Comparison of ENCODE assay signal across 1 cellular context in genomic region chr19:33175156-33175782, GRCh38.
TF ChIP-seq lines count a peak whose summit lies in the region.

No MANE protein-coding gene starts in this region.

TF ChIP-seq in GM12878, 131 proteins besides CTCF, POLR2A, EP300 and RAD21:
- TF ChIP-seq, protein P1, sequence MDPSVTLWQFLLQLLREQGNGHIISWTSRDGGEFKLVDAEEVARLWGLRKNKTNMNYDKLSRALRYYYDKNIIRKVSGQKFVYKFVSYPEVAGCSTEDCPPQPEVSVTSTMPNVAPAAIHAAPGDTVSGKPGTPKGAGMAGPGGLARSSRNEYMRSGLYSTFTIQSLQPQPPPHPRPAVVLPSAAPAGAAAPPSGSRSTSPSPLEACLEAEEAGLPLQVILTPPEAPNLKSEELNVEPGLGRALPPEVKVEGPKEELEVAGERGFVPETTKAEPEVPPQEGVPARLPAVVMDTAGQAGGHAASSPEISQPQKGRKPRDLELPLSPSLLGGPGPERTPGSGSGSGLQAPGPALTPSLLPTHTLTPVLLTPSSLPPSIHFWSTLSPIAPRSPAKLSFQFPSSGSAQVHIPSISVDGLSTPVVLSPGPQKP (IDR thresholded peaks at IDR 0.05; ENCODE audit: low read depth, low read length), result no peak
- TF ChIP-seq ATF7 (IDR thresholded peaks at IDR 0.05; ENCODE audit: low read depth) (no peak), MXI1 (IDR thresholded peaks at IDR 0.05; ENCODE audit: low read depth, low read length) (no peak), CHD1 (IDR thresholded peaks at IDR 0.05; ENCODE audit: low read depth, low read length) (no peak), NR2C1 (IDR thresholded peaks at IDR 0.05) (no peak), SPI1 (IDR thresholded peaks at IDR 0.05; ENCODE audit: borderline replicate concordance, insufficient read depth, low read depth, low read length) (no peak), ZBTB40 (IDR thresholded peaks at IDR 0.05; ENCODE audit: borderline replicate concordance) (no peak), PML (IDR thresholded peaks at IDR 0.05; ENCODE audit: low read length) (no peak), TAF1 (IDR thresholded peaks at IDR 0.05; ENCODE audit: borderline replicate concordance, low read depth, low read length) (no peak), HCFC1 (IDR thresholded peaks at IDR 0.05; ENCODE audit: low read length) (no peak), CHD2 (IDR thresholded peaks at IDR 0.05; ENCODE audit: borderline replicate concordance, low read depth, low read length) (no peak), MTA2 (IDR thresholded peaks at IDR 0.05; ENCODE audit: low read depth) (no peak), SREBF1 (IDR thresholded peaks at IDR 0.05; ENCODE audit: low read length) (no peak), YY1 (IDR thresholded peaks at IDR 0.05; ENCODE audit: low read depth, low read length) (no peak), GATAD2B (conservative IDR thresholded peaks at IDR 0.05; ENCODE audit: low read depth) (no peak), MAX (IDR thresholded peaks at IDR 0.05; ENCODE audit: low read depth, low read length) (no peak), SIN3A (IDR thresholded peaks at IDR 0.05; ENCODE audit: low read depth, low read length) (no peak)
- TF ChIP-seq, protein P2, sequence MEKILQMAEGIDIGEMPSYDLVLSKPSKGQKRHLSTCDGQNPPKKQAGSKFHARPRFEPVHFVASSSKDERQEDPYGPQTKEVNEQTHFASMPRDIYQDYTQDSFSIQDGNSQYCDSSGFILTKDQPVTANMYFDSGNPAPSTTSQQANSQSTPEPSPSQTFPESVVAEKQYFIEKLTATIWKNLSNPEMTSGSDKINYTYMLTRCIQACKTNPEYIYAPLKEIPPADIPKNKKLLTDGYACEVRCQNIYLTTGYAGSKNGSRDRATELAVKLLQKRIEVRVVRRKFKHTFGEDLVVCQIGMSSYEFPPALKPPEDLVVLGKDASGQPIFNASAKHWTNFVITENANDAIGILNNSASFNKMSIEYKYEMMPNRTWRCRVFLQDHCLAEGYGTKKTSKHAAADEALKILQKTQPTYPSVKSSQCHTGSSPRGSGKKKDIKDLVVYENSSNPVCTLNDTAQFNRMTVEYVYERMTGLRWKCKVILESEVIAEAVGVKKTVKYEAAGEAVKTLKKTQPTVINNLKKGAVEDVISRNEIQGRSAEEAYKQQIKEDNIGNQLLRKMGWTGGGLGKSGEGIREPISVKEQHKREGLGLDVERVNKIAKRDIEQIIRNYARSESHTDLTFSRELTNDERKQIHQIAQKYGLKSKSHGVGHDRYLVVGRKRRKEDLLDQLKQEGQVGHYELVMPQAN (conservative IDR thresholded peaks at IDR 0.05), result no peak
- TF ChIP-seq, protein P3, sequence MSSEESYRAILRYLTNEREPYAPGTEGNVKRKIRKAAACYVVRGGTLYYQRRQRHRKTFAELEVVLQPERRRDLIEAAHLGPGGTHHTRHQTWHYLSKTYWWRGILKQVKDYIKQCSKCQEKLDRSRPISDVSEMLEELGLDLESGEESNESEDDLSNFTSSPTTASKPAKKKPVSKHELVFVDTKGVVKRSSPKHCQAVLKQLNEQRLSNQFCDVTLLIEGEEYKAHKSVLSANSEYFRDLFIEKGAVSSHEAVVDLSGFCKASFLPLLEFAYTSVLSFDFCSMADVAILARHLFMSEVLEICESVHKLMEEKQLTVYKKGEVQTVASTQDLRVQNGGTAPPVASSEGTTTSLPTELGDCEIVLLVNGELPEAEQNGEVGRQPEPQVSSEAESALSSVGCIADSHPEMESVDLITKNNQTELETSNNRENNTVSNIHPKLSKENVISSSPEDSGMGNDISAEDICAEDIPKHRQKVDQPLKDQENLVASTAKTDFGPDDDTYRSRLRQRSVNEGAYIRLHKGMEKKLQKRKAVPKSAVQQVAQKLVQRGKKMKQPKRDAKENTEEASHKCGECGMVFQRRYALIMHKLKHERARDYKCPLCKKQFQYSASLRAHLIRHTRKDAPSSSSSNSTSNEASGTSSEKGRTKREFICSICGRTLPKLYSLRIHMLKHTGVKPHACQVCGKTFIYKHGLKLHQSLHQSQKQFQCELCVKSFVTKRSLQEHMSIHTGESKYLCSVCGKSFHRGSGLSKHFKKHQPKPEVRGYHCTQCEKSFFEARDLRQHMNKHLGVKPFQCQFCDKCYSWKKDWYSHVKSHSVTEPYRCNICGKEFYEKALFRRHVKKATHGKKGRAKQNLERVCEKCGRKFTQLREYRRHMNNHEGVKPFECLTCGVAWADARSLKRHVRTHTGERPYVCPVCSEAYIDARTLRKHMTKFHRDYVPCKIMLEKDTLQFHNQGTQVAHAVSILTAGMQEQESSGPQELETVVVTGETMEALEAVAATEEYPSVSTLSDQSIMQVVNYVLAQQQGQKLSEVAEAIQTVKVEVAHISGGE (CRISPR knock-in tag; IDR thresholded peaks at IDR 0.05), result no peak
